1 cellular context compared by ENCODE assay signal in genomic region chr7:3280445-3280844, GRCh38.
TF ChIP-seq lines count a peak whose summit lies in the region.

No MANE protein-coding gene starts in this region.

TF ChIP-seq in IMR-90, 13 proteins besides CTCF, POLR2A, EP300 and RAD21:
- TF ChIP-seq MAFK (IDR thresholded peaks at IDR 0.05; ENCODE audit: low read depth, low read length): no peak
- no peak for TF ChIP-seq NFE2L2 (IDR thresholded peaks at IDR 0.05; ENCODE audit: low read depth, low read length)
- no peak for TF ChIP-seq CEBPB (IDR thresholded peaks at IDR 0.05; ENCODE audit: low read depth, low read length)
- no peak for TF ChIP-seq RCOR1 (IDR thresholded peaks at IDR 0.05; ENCODE audit: insufficient replicate concordance, low read length)
- TF ChIP-seq MAZ (IDR thresholded peaks at IDR 0.05; ENCODE audit: borderline replicate concordance, low read depth, low read length): no peak
- no peak for TF ChIP-seq FOS (IDR thresholded peaks at IDR 0.05; ENCODE audit: low read depth, low read length)
- TF ChIP-seq CHD1 (IDR thresholded peaks at IDR 0.05; ENCODE audit: low read depth, low read length): no peak
- no peak for TF ChIP-seq USF2 (IDR thresholded peaks at IDR 0.05; ENCODE audit: low read depth, low read length)
- TF ChIP-seq ELK1 (IDR thresholded peaks at IDR 0.05; ENCODE audit: borderline replicate concordance, low read depth, low read length): no peak
- no peak for TF ChIP-seq BHLHE40 (IDR thresholded peaks at IDR 0.05; ENCODE audit: low read depth, low read length)
